8 cellular contexts compared by ENCODE assay signal in the genomic region with DNA sequence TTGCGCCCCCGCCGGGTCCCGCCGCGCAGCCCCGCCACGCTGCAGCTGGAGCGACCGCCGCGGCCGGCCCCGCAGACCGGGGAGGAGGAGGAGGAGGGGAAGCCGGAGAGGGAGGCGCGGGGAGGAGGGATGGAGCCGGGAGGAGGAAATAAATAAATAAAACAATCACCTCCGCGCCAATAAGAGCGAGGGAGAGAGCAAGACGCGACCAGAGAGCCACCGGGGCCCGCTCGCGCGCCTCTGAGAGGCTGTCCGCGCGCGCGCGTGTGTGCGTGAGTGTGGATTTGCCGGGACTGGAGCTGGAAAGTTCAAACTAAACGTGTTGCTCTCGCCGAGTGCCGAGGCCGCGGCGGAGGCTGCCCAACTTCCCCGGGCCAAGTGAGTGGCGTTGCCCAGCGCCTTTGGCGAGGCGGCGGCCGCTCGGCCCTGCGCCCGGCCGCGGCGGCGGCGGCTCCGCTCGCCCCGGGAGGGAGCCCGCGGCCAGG.
DNase-seq lines count a peak whose midpoint lies in the region; ATAC-seq and TF ChIP-seq lines count a peak whose summit lies in the region.

No MANE protein-coding gene starts in this region.

- H3K36me3 Mint-ChIP-seq in activated naive CD4-positive, alpha-beta T cell treated with anti-CD3 and anti-CD28 coated beads, Interleukin-2, amount 10 ng/mL, durations not matched to agents 7 days and 5 days = no peaks in the 10 kb centered on the region
- H3K36me3 Mint-ChIP-seq in neural progenitor cell = no peaks in the 10 kb centered on the region
- peaks cover 5% of the 10 kb centered on the region for H3K36me3 Mint-ChIP-seq in stimulated activated effector memory CD8-positive, alpha-beta T cell treated with anti-CD3 and anti-CD28 coated beads, Interleukin-12 subunit alpha, Interleukin-12 subunit beta, amount 100 ng/mL, for 72 hours

- peaks cover 7% of the 10 kb centered on the region for H3K4me1 ChIP-seq in neural progenitor cell

- no peaks in the 10 kb centered on the region for H3K36me3 ChIP-seq in neural progenitor cell

- no peaks in the 10 kb centered on the region for H3K9me3 Mint-ChIP-seq in activated naive CD4-positive, alpha-beta T cell treated with anti-CD3 and anti-CD28 coated beads, Interleukin-2, amount 10 ng/mL, durations not matched to agents 7 days and 5 days
- H3K9me3 Mint-ChIP-seq in neural progenitor cell = no peaks in the 10 kb centered on the region
- peaks cover 8% of the 10 kb centered on the region for H3K9me3 Mint-ChIP-seq in stimulated activated effector memory CD8-positive, alpha-beta T cell treated with anti-CD3 and anti-CD28 coated beads, Interleukin-12 subunit alpha, Interleukin-12 subunit beta, amount 100 ng/mL, for 72 hours

- peaks cover 10% of the 10 kb centered on the region for H3K4me1 Mint-ChIP-seq in activated naive CD4-positive, alpha-beta T cell treated with anti-CD3 and anti-CD28 coated beads, Interleukin-2, amount 10 ng/mL, durations not matched to agents 7 days and 5 days
- H3K4me1 Mint-ChIP-seq in neural progenitor cell = peaks cover 17% of the 10 kb centered on the region
- no peaks in the 10 kb centered on the region for H3K4me1 Mint-ChIP-seq in stimulated activated effector memory CD8-positive, alpha-beta T cell treated with anti-CD3 and anti-CD28 coated beads, Interleukin-12 subunit alpha, Interleukin-12 subunit beta, amount 100 ng/mL, for 72 hours

- ATAC-seq in HG03521 (IDR thresholded peaks at IDR 0.05; ENCODE audit: unreplicated experiment) (peak; percentile 33), SK-N-SH treated with all-trans-retinoic acid at 6 μM for 48 hours (peak; percentile 57)
- no peak for ATAC-seq in stimulated activated effector memory CD8-positive, alpha-beta T cell treated with anti-CD3 and anti-CD28 coated beads, Interleukin-12 subunit alpha, Interleukin-12 subunit beta, amount 100 ng/mL, for 72 hours

- H3K27ac Mint-ChIP-seq in activated naive CD4-positive, alpha-beta T cell treated with anti-CD3 and anti-CD28 coated beads, Interleukin-2, amount 10 ng/mL, durations not matched to agents 7 days and 5 days = no peak overlapping the region
- no peak overlapping the region for H3K27ac Mint-ChIP-seq in neural progenitor cell
- no peak overlapping the region for H3K27ac Mint-ChIP-seq in stimulated activated effector memory CD8-positive, alpha-beta T cell treated with anti-CD3 and anti-CD28 coated beads, Interleukin-12 subunit alpha, Interleukin-12 subunit beta, amount 100 ng/mL, for 72 hours

- CTCF ChIA-PET in activated naive CD4-positive, alpha-beta T cell treated with anti-CD3 and anti-CD28 coated beads, Interleukin-2, amount 10 ng/mL, durations not matched to agents 7 days and 5 days (lab: Charles Lee) = no interaction called here

- H3K4me2 ChIP-seq in neural progenitor cell = peak overlapping the region; percentile 95

- H3K27me3 ChIP-seq in neural progenitor cell = peaks cover 69% of the 10 kb centered on the region

- H3K79me2 ChIP-seq in neural progenitor cell (ENCODE audit: low read depth) = no peaks in the 10 kb centered on the region

- H3F3A ChIP-seq in neural progenitor cell (ENCODE audit: low read depth) = peaks cover 15% of the 10 kb centered on the region

- H3K4me3 Mint-ChIP-seq in activated naive CD4-positive, alpha-beta T cell treated with anti-CD3 and anti-CD28 coated beads, Interleukin-2, amount 10 ng/mL, durations not matched to agents 7 days and 5 days = no peak overlapping the region
- peak overlapping the region; percentile 95 for H3K4me3 Mint-ChIP-seq in neural progenitor cell
- no peak overlapping the region for H3K4me3 Mint-ChIP-seq in stimulated activated effector memory CD8-positive, alpha-beta T cell treated with anti-CD3 and anti-CD28 coated beads, Interleukin-12 subunit alpha, Interleukin-12 subunit beta, amount 100 ng/mL, for 72 hours

- no peak overlapping the region for H3K9ac ChIP-seq in neural progenitor cell

- H3K27me3 Mint-ChIP-seq in activated naive CD4-positive, alpha-beta T cell treated with anti-CD3 and anti-CD28 coated beads, Interleukin-2, amount 10 ng/mL, durations not matched to agents 7 days and 5 days = peaks cover 47% of the 10 kb centered on the region
- H3K27me3 Mint-ChIP-seq in neural progenitor cell (ENCODE audit: insufficient read depth, low read depth) = peaks cover 17% of the 10 kb centered on the region

- no peaks in the 10 kb centered on the region for H3K9me3 ChIP-seq in neural progenitor cell (ENCODE audit: low read depth)

- H3K27ac ChIP-seq in neural progenitor cell = no peak overlapping the region

- peak overlapping the region; percentile 97 for H3K4me3 ChIP-seq in neural progenitor cell

- no peaks in the 10 kb centered on the region for H4K20me1 ChIP-seq in neural progenitor cell (ENCODE audit: low read depth)

- peak overlapping the region; percentile 99 for H2AFZ ChIP-seq in neural progenitor cell (replicated peaks)

- DNase-seq in activated naive CD4-positive, alpha-beta T cell treated with anti-CD3 and anti-CD28 coated beads, Interleukin-2, amount 10 ng/mL, durations not matched to agents 7 days and 5 days = peak; percentile 19
- DNase-seq in activated naive CD4-positive, alpha-beta T cell (lab: John Stamatoyannopoulos, UW) = no peak
- peak; percentile 56 for DNase-seq in fibroblast of peridontal ligament (ENCODE audit: extremely low read depth)
- peak; percentile 76 for DNase-seq in neural progenitor cell (ENCODE audit: low spot score)
- DNase-seq in NCI-H1436 (lab: John Stamatoyannopoulos, UW) = no peak
- no peak for DNase-seq in stimulated activated effector memory CD8-positive, alpha-beta T cell treated with anti-CD3 and anti-CD28 coated beads, Interleukin-12 subunit alpha, Interleukin-12 subunit beta, amount 100 ng/mL, for 72 hours (ENCODE audit: low spot score in 2 of 2)

- no peak for TF ChIP-seq CTCF in neural progenitor cell (IDR thresholded peaks at IDR 0.05)

TF ChIP-seq in SK-N-SH treated with all-trans-retinoic acid at 6 μM for 48 hours, 23 proteins besides CTCF, POLR2A, EP300 and RAD21:
- TF ChIP-seq TOX (CRISPR knock-in tag; IDR thresholded peaks at IDR 0.05; ENCODE audit: borderline replicate concordance) (no peak), GLIS3 (CRISPR knock-in tag; IDR thresholded peaks at IDR 0.05) (no peak), TSHZ2 (CRISPR knock-in tag; IDR thresholded peaks at IDR 0.05) (no peak), ZFP3 (CRISPR knock-in tag; IDR thresholded peaks at IDR 0.05) (no peak), CREB5 (CRISPR knock-in tag; IDR thresholded peaks at IDR 0.05; ENCODE audit: low read depth) (no peak), SNAI2 (CRISPR knock-in tag; IDR thresholded peaks at IDR 0.05) (no peak)

Comparison
In these comparisons a context has a peak if more than half of its experiments do, and no peak if none do; other contexts are left out.
1. DNase-seq: peak in activated naive CD4-positive, alpha-beta T cell treated with anti-CD3 and anti-CD28 coated beads, Interleukin-2, amount 10 ng/mL, durations not matched to agents 7 days and 5 days (single experiment), fibroblast of peridontal ligament (single experiment) and neural progenitor cell (single experiment); none in activated naive CD4-positive, alpha-beta T cell (0 of 4), NCI-H1436 (single experiment) and stimulated activated effector memory CD8-positive, alpha-beta T cell treated with anti-CD3 and anti-CD28 coated beads, Interleukin-12 subunit alpha, Interleukin-12 subunit beta, amount 100 ng/mL, for 72 hours (0 of 2).